2 cellular contexts compared by ENCODE assay signal in the genomic region with DNA sequence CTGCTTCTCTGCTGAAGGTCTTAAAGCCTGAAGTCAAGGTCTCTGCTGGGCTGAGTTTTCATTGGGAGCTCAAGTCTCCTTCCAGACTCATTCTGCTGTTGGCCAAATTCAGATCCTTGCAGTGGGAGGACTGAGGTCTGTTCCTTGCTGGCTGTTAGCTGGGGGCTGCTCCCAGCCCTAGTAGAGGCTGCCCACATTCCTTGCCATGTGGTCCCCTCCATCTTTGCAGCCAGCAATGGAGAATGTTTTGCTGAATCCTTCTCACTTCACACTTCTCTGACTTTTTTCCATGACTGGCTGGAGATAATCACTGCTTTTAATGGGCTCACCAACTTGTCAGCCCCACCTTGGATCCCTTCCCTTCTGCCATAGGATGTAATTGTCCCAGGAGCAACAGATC.
A peak's percentile ranks its signal among the peaks of the same experiment; 100 is the strongest.
TF ChIP-seq lines count a peak whose summit lies in the region.

No MANE protein-coding gene starts in this region.

TF ChIP-seq in HepG2, 621 proteins besides CTCF, POLR2A, EP300 and RAD21:
- peak; percentile 90 for TF ChIP-seq ZNF543 (CRISPR knock-in tag; IDR thresholded peaks at IDR 0.05)
- TF ChIP-seq SMAD3 (CRISPR knock-in tag; IDR thresholded peaks at IDR 0.05) = no peak
TF ChIP-seq in HepG2: peak in this region for 1.

TF ChIP-seq in HEK293, 187 proteins besides CTCF, POLR2A, EP300 and RAD21:
- TF ChIP-seq ZNF571 (tag by site-specific recombination; IDR thresholded peaks at IDR 0.05) = no peak
- TF ChIP-seq, protein P1, sequence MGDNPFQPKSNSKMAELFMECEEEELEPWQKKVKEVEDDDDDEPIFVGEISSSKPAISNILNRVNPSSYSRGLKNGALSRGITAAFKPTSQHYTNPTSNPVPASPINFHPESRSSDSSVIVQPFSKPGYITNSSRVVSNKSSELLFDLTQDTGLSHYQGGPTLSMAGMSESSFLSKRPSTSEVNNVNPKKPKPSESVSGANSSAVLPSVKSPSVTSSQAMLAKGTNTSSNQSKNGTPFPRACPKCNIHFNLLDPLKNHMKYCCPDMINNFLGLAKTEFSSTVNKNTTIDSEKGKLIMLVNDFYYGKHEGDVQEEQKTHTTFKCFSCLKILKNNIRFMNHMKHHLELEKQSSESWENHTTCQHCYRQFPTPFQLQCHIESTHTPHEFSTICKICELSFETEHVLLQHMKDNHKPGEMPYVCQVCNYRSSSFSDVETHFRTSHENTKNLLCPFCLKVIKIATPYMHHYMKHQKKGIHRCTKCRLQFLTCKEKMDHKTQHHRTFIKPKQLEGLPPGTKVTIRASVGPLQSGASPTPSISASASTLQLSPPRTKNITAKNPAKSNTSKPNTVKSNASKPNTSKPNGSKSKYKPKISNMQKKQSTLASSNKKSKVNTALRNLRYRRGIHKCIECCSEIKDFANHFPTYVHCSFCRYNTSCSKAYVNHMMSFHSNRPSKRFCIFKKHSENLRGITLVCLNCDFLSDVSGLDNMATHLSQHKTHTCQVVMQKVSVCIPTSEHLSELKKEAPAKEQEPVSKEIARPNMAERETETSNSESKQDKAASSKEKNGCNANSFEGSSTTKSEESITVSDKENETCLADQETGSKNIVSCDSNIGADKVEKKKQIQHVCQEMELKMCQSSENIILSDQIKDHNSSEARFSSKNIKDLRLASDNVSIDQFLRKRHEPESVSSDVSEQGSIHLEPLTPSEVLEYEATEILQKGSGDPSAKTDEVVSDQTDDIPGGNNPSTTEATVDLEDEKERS (tag by site-specific recombination; IDR thresholded peaks at IDR 0.05) = 0 out of 2 replicates have a peak, but pooled peaks have one; percentile 24
TF ChIP-seq in HEK293: peak in this region for 1.
